3 cellular contexts compared by ENCODE assay signal in genomic region chr6:104305206-104305605, GRCh38.
"Had no signal": no experiment of that assay in that cellular context is flagged by ENCODE, and none has a peak within 500 bp of the region (broad histone marks: within the 10 kb centered on the region; RNA-seq: fewer than 3 reads in every experiment).

No MANE protein-coding gene starts in this region.

- DNase-seq: GDM1, GF-D8 had no signal

- H3K4me3 ChIP-seq: GM12878 had no signal

- ATAC-seq: GM12878 had no signal
